Comparison of ENCODE assay signal across 17 cellular contexts in the genomic region with DNA sequence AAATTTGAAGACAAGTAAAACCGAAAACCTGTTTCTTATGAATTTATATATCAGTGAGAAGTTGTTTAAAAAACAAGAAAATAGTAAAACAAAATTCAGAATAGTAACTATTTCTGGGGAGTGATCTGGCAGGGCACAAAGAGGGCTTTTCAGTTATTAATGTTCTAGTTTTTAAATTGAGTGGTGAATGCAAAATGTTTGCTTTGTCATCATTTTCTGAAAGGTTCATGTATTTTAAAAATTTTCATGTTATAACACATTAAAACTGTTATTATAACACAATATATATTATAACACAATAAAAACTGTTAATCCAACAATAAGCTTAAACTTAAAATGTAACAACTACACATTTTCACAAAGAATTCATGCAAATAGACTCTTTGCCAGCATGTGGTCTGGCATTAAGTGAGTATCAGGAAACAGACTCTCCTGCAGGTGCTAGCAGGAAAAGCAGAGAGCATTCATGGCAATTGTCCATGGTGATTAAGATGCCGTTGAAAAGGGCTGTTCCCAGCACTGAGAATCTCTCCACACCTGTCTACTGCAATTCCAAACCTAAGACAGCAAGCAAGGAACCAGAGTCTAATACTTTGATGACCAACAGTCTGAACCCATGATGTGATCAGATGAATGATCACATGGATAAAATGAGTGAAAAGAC.
A peak's percentile ranks its signal among the peaks of the same experiment; 100 is the strongest.
DNase-seq lines count a peak whose midpoint lies in the region; ATAC-seq and TF ChIP-seq lines count a peak whose summit lies in the region.
"Had no signal": no experiment of that assay in that cellular context is flagged by ENCODE, and none has a peak within 500 bp of the region (broad histone marks: within the 10 kb centered on the region; RNA-seq: fewer than 3 reads in every experiment).

No MANE protein-coding gene starts in this region.

- no peak overlapping the region for H3K27ac Mint-ChIP-seq in Caco-2 (ENCODE audit: unreplicated experiment)
- H3K27ac Mint-ChIP-seq: activated T-helper 17 cell treated with anti-CD3 and anti-CD28 coated beads, Interleukin-2, amount 50 U/mL, for 72 hours; nephron progenitor cell; stimulated activated naive CD8-positive, alpha-beta T cell treated with anti-CD3 and anti-CD28 coated beads, Interleukin-15, Interleukin-2, amounts not matched to agents 100 ng/mL and 50 ng/mL, for 24 hours had no signal

- no peaks in the 10 kb centered on the region for H3K9me3 ChIP-seq in Caco-2
- H3K9me3 ChIP-seq: HAP-1, transverse colon had no signal

- H3K36me3 ChIP-seq in Caco-2 (ENCODE audit: control insufficient read depth, insufficient read depth, low read length): no peaks in the 10 kb centered on the region
- H3K36me3 ChIP-seq: HAP-1, transverse colon had no signal

- no peaks in the 10 kb centered on the region for H3K9me3 Mint-ChIP-seq in Caco-2 (ENCODE audit: unreplicated experiment)

- POLR2A ChIA-PET in Caco-2 (lab: Charles Lee): no interaction called here

- BruUV-seq in Caco-2 (replicated peaks; lab: Mats Ljungman, UMichigan): no TSS peak

- H3K36me3 Mint-ChIP-seq in Caco-2 (ENCODE audit: insufficient read depth, unreplicated experiment): no peaks in the 10 kb centered on the region

- in situ Hi-C loops in KBM-7 (cut with MboI; ENCODE audit: low pct_unique_long_range_greater_than_20kb, low sequenced_read_pairs): no loop called here

- peak; percentile 70; the same call in 1 of the 2 replicates for TF ChIP-seq EP300 in Ishikawa (IDR thresholded peaks at IDR 0.05; ENCODE audit: borderline replicate concordance)

- no peaks in the 10 kb centered on the region for H3K4me1 ChIP-seq in Caco-2
- H3K4me1 ChIP-seq: HAP-1, transverse colon had no signal

- H3K4me3 Mint-ChIP-seq in Caco-2 (ENCODE audit: unreplicated experiment): no peak overlapping the region
- H3K4me3 Mint-ChIP-seq: activated T-helper 17 cell treated with anti-CD3 and anti-CD28 coated beads, Interleukin-2, amount 50 U/mL, for 72 hours; nephron progenitor cell; stimulated activated naive CD8-positive, alpha-beta T cell treated with anti-CD3 and anti-CD28 coated beads, Interleukin-15, Interleukin-2, amounts not matched to agents 100 ng/mL and 50 ng/mL, for 24 hours had no signal

- CTCF ChIA-PET in Caco-2 (lab: Charles Lee): no interaction called here

- DNase-seq in DMS153 treated with DMSO at 0.1 percent for 48 hours (lab: John Stamatoyannopoulos, UW; ENCODE audit: unreplicated experiment): peak; percentile 63
- peak; percentile 53 for DNase-seq in NCI-H69 (lab: John Stamatoyannopoulos, UW)
- DNase-seq in glomerular visceral epithelial cell (ENCODE audit: extremely low spot score): peak; percentile 16
- DNase-seq in Caco-2: no peak
- DNase-seq in KBM-7: no peak
- DNase-seq: activated CD4-positive, alpha-beta T cell treated with anti-CD3 and anti-CD28 coated beads for 48 hours; nephron progenitor cell; posterior cingulate gyrus; stimulated activated CD4-positive, alpha-beta T cell treated with anti-CD3 and anti-CD28 coated beads, Interleukin-2, amount 100 ng/mL, for 24 hours; transverse colon had no signal

- no peaks in the 10 kb centered on the region for H3K27me3 Mint-ChIP-seq in Caco-2 (ENCODE audit: insufficient read depth, unreplicated experiment)
- H3K27me3 Mint-ChIP-seq: activated T-helper 17 cell treated with anti-CD3 and anti-CD28 coated beads, Interleukin-2, amount 50 U/mL, for 72 hours; stimulated activated naive CD8-positive, alpha-beta T cell treated with anti-CD3 and anti-CD28 coated beads, Interleukin-15, Interleukin-2, amounts not matched to agents 100 ng/mL and 50 ng/mL, for 24 hours had no signal

- H3K27me3 ChIP-seq in Caco-2 (replicated peaks; ENCODE audit: control insufficient read depth, insufficient read depth, low read length): no peaks in the 10 kb centered on the region; the same call in 1 of the 2 replicates
- H3K27me3 ChIP-seq: hepatocyte, transverse colon had no signal

- no peak for TF ChIP-seq RAD21 in Ishikawa (IDR thresholded peaks at IDR 0.05; ENCODE audit: low read depth)

- no peak overlapping the region for H3K4me3 ChIP-seq in Caco-2 (ENCODE audit: low read depth, low read length)
- H3K4me3 ChIP-seq: HAP-1, hepatocyte, transverse colon had no signal

- no peak for ATAC-seq in HG03520 (IDR thresholded peaks at IDR 0.05; ENCODE audit: unreplicated experiment)
- no peak for ATAC-seq in HG03025 (IDR thresholded peaks at IDR 0.05; ENCODE audit: low FRiP score, unreplicated experiment)
- ATAC-seq: activated T-helper 17 cell treated with anti-CD3 and anti-CD28 coated beads, Interleukin-2, amount 50 U/mL, for 72 hours had no signal

- intact Hi-C loops in Caco-2 (cut with micrococcal nuclease; ENCODE audit: unreplicated experiment): no loop called here

- no peak for TF ChIP-seq CTCF in Caco-2 (IDR thresholded peaks at IDR 0.05; ENCODE audit: insufficient read depth in 1 of 2, low read depth in 1 of 2, low read length in 1 of 2, severe bottlenecking in 1 of 2, unreplicated experiment in 1 of 2)

- H3K4me1 Mint-ChIP-seq in Caco-2 (ENCODE audit: low read depth, unreplicated experiment): no peaks in the 10 kb centered on the region
- H3K4me1 Mint-ChIP-seq: activated T-helper 17 cell treated with anti-CD3 and anti-CD28 coated beads, Interleukin-2, amount 50 U/mL, for 72 hours had no signal

TF ChIP-seq in Ishikawa, 13 proteins besides CTCF, POLR2A, EP300 and RAD21:
- TF ChIP-seq TEAD4 (IDR thresholded peaks at IDR 0.05): peak; percentile 66
- peak; percentile 75 for TF ChIP-seq NFIC (IDR thresholded peaks at IDR 0.05)
- TF ChIP-seq YY1 (IDR thresholded peaks at IDR 0.05; ENCODE audit: low read depth): no peak
- no peak for TF ChIP-seq CREB1 (IDR thresholded peaks at IDR 0.05; ENCODE audit: low read depth)
- TF ChIP-seq ZBTB7A (IDR thresholded peaks at IDR 0.05; ENCODE audit: low read depth): no peak
- peak; percentile 35; the same call in 1 of the 2 replicates for TF ChIP-seq FOXM1 (IDR thresholded peaks at IDR 0.05; ENCODE audit: borderline replicate concordance, low read depth)
- TF ChIP-seq, protein P1, sequence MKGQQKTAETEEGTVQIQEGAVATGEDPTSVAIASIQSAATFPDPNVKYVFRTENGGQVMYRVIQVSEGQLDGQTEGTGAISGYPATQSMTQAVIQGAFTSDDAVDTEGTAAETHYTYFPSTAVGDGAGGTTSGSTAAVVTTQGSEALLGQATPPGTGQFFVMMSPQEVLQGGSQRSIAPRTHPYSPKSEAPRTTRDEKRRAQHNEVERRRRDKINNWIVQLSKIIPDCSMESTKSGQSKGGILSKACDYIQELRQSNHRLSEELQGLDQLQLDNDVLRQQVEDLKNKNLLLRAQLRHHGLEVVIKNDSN (IDR thresholded peaks at IDR 0.05): 0 out of 2 replicates have a peak, but pooled peaks have one; percentile 17
- TF ChIP-seq TCF12 (IDR thresholded peaks at IDR 0.05; ENCODE audit: low read depth): peak; percentile 81
- TF ChIP-seq, protein P2, sequence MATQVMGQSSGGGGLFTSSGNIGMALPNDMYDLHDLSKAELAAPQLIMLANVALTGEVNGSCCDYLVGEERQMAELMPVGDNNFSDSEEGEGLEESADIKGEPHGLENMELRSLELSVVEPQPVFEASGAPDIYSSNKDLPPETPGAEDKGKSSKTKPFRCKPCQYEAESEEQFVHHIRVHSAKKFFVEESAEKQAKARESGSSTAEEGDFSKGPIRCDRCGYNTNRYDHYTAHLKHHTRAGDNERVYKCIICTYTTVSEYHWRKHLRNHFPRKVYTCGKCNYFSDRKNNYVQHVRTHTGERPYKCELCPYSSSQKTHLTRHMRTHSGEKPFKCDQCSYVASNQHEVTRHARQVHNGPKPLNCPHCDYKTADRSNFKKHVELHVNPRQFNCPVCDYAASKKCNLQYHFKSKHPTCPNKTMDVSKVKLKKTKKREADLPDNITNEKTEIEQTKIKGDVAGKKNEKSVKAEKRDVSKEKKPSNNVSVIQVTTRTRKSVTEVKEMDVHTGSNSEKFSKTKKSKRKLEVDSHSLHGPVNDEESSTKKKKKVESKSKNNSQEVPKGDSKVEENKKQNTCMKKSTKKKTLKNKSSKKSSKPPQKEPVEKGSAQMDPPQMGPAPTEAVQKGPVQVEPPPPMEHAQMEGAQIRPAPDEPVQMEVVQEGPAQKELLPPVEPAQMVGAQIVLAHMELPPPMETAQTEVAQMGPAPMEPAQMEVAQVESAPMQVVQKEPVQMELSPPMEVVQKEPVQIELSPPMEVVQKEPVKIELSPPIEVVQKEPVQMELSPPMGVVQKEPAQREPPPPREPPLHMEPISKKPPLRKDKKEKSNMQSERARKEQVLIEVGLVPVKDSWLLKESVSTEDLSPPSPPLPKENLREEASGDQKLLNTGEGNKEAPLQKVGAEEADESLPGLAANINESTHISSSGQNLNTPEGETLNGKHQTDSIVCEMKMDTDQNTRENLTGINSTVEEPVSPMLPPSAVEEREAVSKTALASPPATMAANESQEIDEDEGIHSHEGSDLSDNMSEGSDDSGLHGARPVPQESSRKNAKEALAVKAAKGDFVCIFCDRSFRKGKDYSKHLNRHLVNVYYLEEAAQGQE (IDR thresholded peaks at IDR 0.05; ENCODE audit: low read depth): peak; percentile 25; the same call in 1 of the 2 replicates
- TF ChIP-seq, protein P3, sequence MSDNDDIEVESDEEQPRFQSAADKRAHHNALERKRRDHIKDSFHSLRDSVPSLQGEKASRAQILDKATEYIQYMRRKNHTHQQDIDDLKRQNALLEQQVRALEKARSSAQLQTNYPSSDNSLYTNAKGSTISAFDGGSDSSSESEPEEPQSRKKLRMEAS (IDR thresholded peaks at IDR 0.05): peak; percentile 31; the same call in 1 of the 2 replicates
TF ChIP-seq in Ishikawa: peak in this region for 7.

Comparison
In these comparisons a context has a peak if more than half of its experiments do, and no peak if none do; other contexts are left out.
1. DNase-seq: peak in DMS153 treated with DMSO at 0.1 percent for 48 hours (single experiment), NCI-H69 (single experiment) and glomerular visceral epithelial cell (single experiment); none in Caco-2 (0 of 2) and KBM-7 (single experiment).